Comparison of ENCODE assay signal across 10 cellular contexts in the genomic region with DNA sequence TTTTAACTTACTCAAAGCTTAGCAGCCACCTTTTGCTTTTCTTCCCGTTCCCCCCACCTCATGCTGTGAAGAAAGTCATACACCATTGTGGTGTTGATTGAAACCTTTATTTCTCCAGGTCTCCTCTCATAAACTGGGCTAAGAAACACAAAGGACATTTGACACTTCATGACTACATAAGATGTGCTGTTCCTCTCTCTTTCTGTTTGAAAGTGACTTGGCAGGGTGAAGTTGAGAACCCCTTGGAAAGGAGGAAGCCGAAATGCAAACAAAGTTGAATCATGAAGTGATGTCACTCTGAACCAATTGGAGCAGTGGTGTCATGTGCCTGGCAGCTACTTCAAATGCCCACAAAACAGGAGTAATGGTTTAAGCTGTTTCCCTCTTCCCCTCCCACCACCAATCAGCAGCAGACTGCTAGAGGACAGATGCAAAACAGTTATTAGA.
DNase-seq lines count a peak whose midpoint lies in the region; ATAC-seq, FAIRE-seq and TF ChIP-seq lines count a peak whose summit lies in the region.
"Had no signal": no experiment of that assay in that cellular context is flagged by ENCODE, and none has a peak within 500 bp of the region (broad histone marks: within the 10 kb centered on the region; RNA-seq: fewer than 3 reads in every experiment).

No MANE protein-coding gene starts in this region.

- no peaks in the 10 kb centered on the region for H3K27me3 ChIP-seq in skeletal muscle satellite cell (ENCODE audit: control insufficient read depth, insufficient read depth, low read length)
- H3K27me3 ChIP-seq: cardiac muscle cell had no signal

- H3K27ac Mint-ChIP-seq in activated T-helper 1 cell treated with anti-CD3 and anti-CD28 coated beads, Interleukin-12 subunit alpha, Interleukin-12 subunit beta, Interleukin-2, Interleukin-4 antibody, amounts not matched to agents 30 ng/mL and 10 ng/mL and 1 ng/mL, durations not matched to agents 14 hours and 24 hours and 36 hours: no peak overlapping the region

- no peak overlapping the region for H3K4me3 ChIP-seq in skeletal muscle satellite cell (ENCODE audit: low read length)
- H3K4me3 ChIP-seq: cardiac muscle cell had no signal

- peaks cover 5% of the 10 kb centered on the region for H3K36me3 Mint-ChIP-seq in activated T-helper 1 cell treated with anti-CD3 and anti-CD28 coated beads, Interleukin-12 subunit alpha, Interleukin-12 subunit beta, Interleukin-2, Interleukin-4 antibody, amounts not matched to agents 30 ng/mL and 10 ng/mL and 1 ng/mL, durations not matched to agents 14 hours and 24 hours and 36 hours (ENCODE audit: low read depth)

- H3K36me3 ChIP-seq in skeletal muscle satellite cell (ENCODE audit: insufficient read depth, low read length): no peaks in the 10 kb centered on the region
- H3K36me3 ChIP-seq: cardiac muscle cell had no signal

- peak overlapping the region; percentile 57 for H3K4me2 ChIP-seq in skeletal muscle satellite cell (ENCODE audit: low read length)

- H3K4me1 Mint-ChIP-seq in activated T-helper 1 cell treated with anti-CD3 and anti-CD28 coated beads, Interleukin-12 subunit alpha, Interleukin-12 subunit beta, Interleukin-2, Interleukin-4 antibody, amounts not matched to agents 30 ng/mL and 10 ng/mL and 1 ng/mL, durations not matched to agents 14 hours and 24 hours and 36 hours (ENCODE audit: low read depth): no peaks in the 10 kb centered on the region

- no peak for TF ChIP-seq POLR2A in H54 (IDR thresholded peaks at IDR 0.05; ENCODE audit: low read depth, low read length)

- H3K9me3 ChIP-seq in skeletal muscle satellite cell (replicated peaks; ENCODE audit: low read length): no peaks in the 10 kb centered on the region

- peaks cover 32% of the 10 kb centered on the region for H3K9me3 Mint-ChIP-seq in activated T-helper 1 cell treated with anti-CD3 and anti-CD28 coated beads, Interleukin-12 subunit alpha, Interleukin-12 subunit beta, Interleukin-2, Interleukin-4 antibody, amounts not matched to agents 30 ng/mL and 10 ng/mL and 1 ng/mL, durations not matched to agents 14 hours and 24 hours and 36 hours

- peak overlapping the region; percentile 22 for H3K9ac ChIP-seq in skeletal muscle satellite cell (ENCODE audit: low read depth, low read length)

- H3K4me1 ChIP-seq in skeletal muscle satellite cell (ENCODE audit: control insufficient read depth, insufficient read depth, low read length): peaks cover 12% of the 10 kb centered on the region

- DNase-seq in H54 (ENCODE audit: insufficient read length, low spot score) (peak; percentile 47), NCI-H2196 treated with DMSO at 0.1 percent for 48 hours (lab: John Stamatoyannopoulos, UW; ENCODE audit: unreplicated experiment) (peak; percentile 38), fibroblast of gingiva (ENCODE audit: low read depth) (peak; percentile 74), COLO829 (ENCODE audit: low spot score) (no peak)
- DNase-seq in activated T-helper 1 cell treated with anti-CD3 and anti-CD28 coated beads, Interleukin-12 subunit alpha, Interleukin-12 subunit beta, Interleukin-2, Interleukin-4 antibody, amounts not matched to agents 30 ng/mL and 10 ng/mL and 1 ng/mL, durations not matched to agents 14 hours and 24 hours and 36 hours (ENCODE audit: low spot score): no peak
- DNase-seq: right cardiac atrium had no signal

- H3K27me3 Mint-ChIP-seq in activated T-helper 1 cell treated with anti-CD3 and anti-CD28 coated beads, Interleukin-12 subunit alpha, Interleukin-12 subunit beta, Interleukin-2, Interleukin-4 antibody, amounts not matched to agents 30 ng/mL and 10 ng/mL and 1 ng/mL, durations not matched to agents 14 hours and 24 hours and 36 hours (ENCODE audit: insufficient read depth): no peaks in the 10 kb centered on the region

- peak; percentile 89 for FAIRE-seq in H54 (lab: Jason Lieb, UNC)

- ATAC-seq in HG03565 (IDR thresholded peaks at IDR 0.05; ENCODE audit: unreplicated experiment) (no peak), GM18511 (IDR thresholded peaks at IDR 0.05; ENCODE audit: unreplicated experiment) (no peak)

- H3K4me3 Mint-ChIP-seq in activated T-helper 1 cell treated with anti-CD3 and anti-CD28 coated beads, Interleukin-12 subunit alpha, Interleukin-12 subunit beta, Interleukin-2, Interleukin-4 antibody, amounts not matched to agents 30 ng/mL and 10 ng/mL and 1 ng/mL, durations not matched to agents 14 hours and 24 hours and 36 hours: no peak overlapping the region

- intact Hi-C loops in activated T-helper 1 cell treated with anti-CD3 and anti-CD28 coated beads, Interleukin-12 subunit alpha, Interleukin-12 subunit beta, Interleukin-2, Interleukin-4 antibody, amounts not matched to agents 30 ng/mL and 10 ng/mL and 1 ng/mL, durations not matched to agents 14 hours and 24 hours and 36 hours (cut with micrococcal nuclease): no loop called here

Comparison
In these comparisons a context has a peak if more than half of its experiments do, and no peak if none do; other contexts are left out.
1. DNase-seq: peak in H54 (single experiment), NCI-H2196 treated with DMSO at 0.1 percent for 48 hours (single experiment) and fibroblast of gingiva (single experiment); none in COLO829 (single experiment) and activated T-helper 1 cell treated with anti-CD3 and anti-CD28 coated beads, Interleukin-12 subunit alpha, Interleukin-12 subunit beta, Interleukin-2, Interleukin-4 antibody, amounts not matched to agents 30 ng/mL and 10 ng/mL and 1 ng/mL, durations not matched to agents 14 hours and 24 hours and 36 hours (single experiment).